ENCODE assay signal across 4 cellular contexts in genomic region chr7:76511911-76512885, GRCh38. TPM values are rescaled to one million over a fixed set of nuclear protein-coding genes. Genes with fewer than 3 reads are reported as not detected.
"Had no signal": no experiment of that assay in that cellular context is flagged by ENCODE, and none has a peak within 500 bp of the region (broad histone marks: within the 10 kb centered on the region; RNA-seq: fewer than 3 reads in every experiment).

No MANE protein-coding gene starts in this region.

RNA-seq across cellular contexts. Expression of gene UPK3B, which starts 1.8 kb away (rescaled TPM):
- total RNA-seq: activated naive CD8-positive, alpha-beta T cell treated with anti-CD3 and anti-CD28 coated beads for 36 hours; epithelial cell of proximal tubule had no signal
- polyA plus RNA-seq: SK-N-SH had no signal

RNA-seq across cellular contexts. Expression of gene SPDYE16, which starts 30.9 kb away (rescaled TPM):
- total RNA-seq: activated T-helper 1 cell treated with anti-CD3 and anti-CD28 coated beads, Interleukin-12 subunit alpha, Interleukin-12 subunit beta, Interleukin-2, Interleukin-4 antibody, amounts not matched to agents 30 ng/mL and 10 ng/mL and 1 ng/mL, durations not matched to agents 14 hours and 24 hours and 36 hours; epithelial cell of proximal tubule had no signal
